ENCODE assay signal across 19 cellular contexts in the genomic region with DNA sequence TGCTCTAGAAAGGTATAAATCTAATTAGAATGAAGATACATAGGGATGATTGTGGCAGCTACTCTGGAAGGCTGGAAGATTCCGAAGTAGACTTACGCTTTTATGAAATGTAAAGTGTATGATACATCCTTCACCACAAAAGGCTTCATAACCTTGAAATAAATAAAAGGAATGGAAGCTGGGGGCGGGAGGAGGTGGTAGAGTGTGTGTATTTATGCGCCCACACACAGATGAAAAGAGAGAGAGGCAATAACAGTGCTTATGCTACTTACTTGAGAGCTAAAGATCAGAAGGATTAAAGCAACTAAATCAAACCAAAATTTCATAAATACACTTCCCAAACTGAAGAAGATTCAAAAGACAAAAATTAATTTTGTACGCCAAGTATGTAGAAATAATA. TPM values are rescaled to one million over a fixed set of nuclear protein-coding genes. Genes with fewer than 3 reads are reported as not detected.
"Had no signal": no experiment of that assay in that cellular context is flagged by ENCODE, and none has a peak within 500 bp of the region (broad histone marks: within the 10 kb centered on the region; RNA-seq: fewer than 3 reads in every experiment).

No MANE protein-coding gene starts in this region.

- H3K27me3 Mint-ChIP-seq: activated naive CD4-positive, alpha-beta T cell treated with anti-CD3 and anti-CD28 coated beads, Interleukin-2, amount 10 ng/mL, durations not matched to agents 7 days and 5 days; stimulated activated naive B cell treated with anti-CD40 and anti-IgM and Interleukin-4, amounts not matched to agents 10 μg/mL and 1 μg/mL and 100 μg/mL, for 72 hours had no signal

- H3K27ac Mint-ChIP-seq: activated naive CD4-positive, alpha-beta T cell treated with anti-CD3 and anti-CD28 coated beads, Interleukin-2, amount 10 ng/mL, durations not matched to agents 7 days and 5 days; stimulated activated naive B cell treated with anti-CD40 and anti-IgM and Interleukin-4, amounts not matched to agents 10 μg/mL and 1 μg/mL and 100 μg/mL, for 72 hours had no signal

- H3K27ac ChIP-seq: epithelial cell of prostate, right lobe of liver, thyroid gland had no signal

- H3K9me3 ChIP-seq: ovary, right lobe of liver, thyroid gland had no signal

- H3K9me3 Mint-ChIP-seq: activated naive CD4-positive, alpha-beta T cell treated with anti-CD3 and anti-CD28 coated beads, Interleukin-2, amount 10 ng/mL, durations not matched to agents 7 days and 5 days; stimulated activated naive B cell treated with anti-CD40 and anti-IgM and Interleukin-4, amounts not matched to agents 10 μg/mL and 1 μg/mL and 100 μg/mL, for 72 hours had no signal

- H3K27me3 ChIP-seq: ovary, right lobe of liver, thyroid gland had no signal

- H3K4me3 ChIP-seq: ovary, right lobe of liver, smooth muscle cell, thyroid gland had no signal

- DNase-seq: activated CD4-positive, alpha-beta T cell treated with anti-CD3 and anti-CD28 coated beads, Interleukin-2, amount 50 U/mL, for 4 hours; activated effector memory CD4-positive, alpha-beta T cell treated with Interleukin-2 at 50 U/mL for 16 hours; activated naive CD4-positive, alpha-beta T cell treated with anti-CD3 and anti-CD28 coated beads, Interleukin-2, amount 10 ng/mL, durations not matched to agents 7 days and 5 days; foreskin fibroblast; hypothalamus; mammary epithelial cell; right lobe of liver; SIG-M5; stimulated activated naive B cell treated with anti-CD40 and anti-IgM and Interleukin-4, amounts not matched to agents 10 μg/mL and 1 μg/mL and 100 μg/mL, for 72 hours; T-helper 1 cell; T-helper 9 cell had no signal

- H3K4me3 Mint-ChIP-seq: activated naive CD4-positive, alpha-beta T cell treated with anti-CD3 and anti-CD28 coated beads, Interleukin-2, amount 10 ng/mL, durations not matched to agents 7 days and 5 days; stimulated activated naive B cell treated with anti-CD40 and anti-IgM and Interleukin-4, amounts not matched to agents 10 μg/mL and 1 μg/mL and 100 μg/mL, for 72 hours had no signal

- H3K4me1 ChIP-seq: right lobe of liver, thyroid gland had no signal

- ATAC-seq: left lobe of liver; right lobe of liver; stimulated activated naive B cell treated with anti-CD40 and anti-IgM and Interleukin-4, amounts not matched to agents 10 μg/mL and 1 μg/mL and 100 μg/mL, for 72 hours had no signal

- H3K36me3 ChIP-seq: ovary had no signal

RNA-seq across cellular contexts. Expression of a gene that starts 51.3 kb away (rescaled TPM):
- total RNA-seq: activated CD8-positive, alpha-beta memory T cell treated with anti-CD3 and anti-CD28 coated beads for 36 hours; dermis microvascular lymphatic vessel endothelial cell; pulmonary artery endothelial cell had no signal
